12 cellular contexts compared by ENCODE assay signal in the genomic region with DNA sequence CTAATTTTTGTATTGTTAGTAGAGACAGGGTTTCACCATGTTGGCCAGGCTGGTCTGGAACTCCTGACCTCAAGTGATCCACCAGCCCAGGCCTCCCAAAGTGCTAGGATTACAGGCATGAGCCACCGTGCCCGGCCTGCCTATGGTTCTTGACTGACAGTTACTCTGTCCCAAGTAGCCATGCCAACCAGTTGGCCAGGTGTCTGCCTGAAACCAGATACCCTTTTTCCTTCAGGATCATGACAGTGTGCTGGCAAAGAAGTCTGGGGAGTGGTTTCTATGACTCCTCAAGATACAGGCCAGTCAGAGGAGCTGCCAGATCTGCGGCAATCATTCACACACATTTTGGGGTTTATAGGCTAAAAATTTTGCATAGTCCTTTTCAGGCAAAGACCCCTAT.
"Had no signal": no experiment of that assay in that cellular context is flagged by ENCODE, and none has a peak within 500 bp of the region (broad histone marks: within the 10 kb centered on the region; RNA-seq: fewer than 3 reads in every experiment).

No MANE protein-coding gene starts in this region.

- H3K9me3 ChIP-seq: right lobe of liver, transverse colon had no signal

- ATAC-seq: activated CD4-positive, CD25-positive, alpha-beta regulatory T cell treated with anti-CD3 and anti-CD28 coated beads, Interleukin-2, amount 50 U/mL, for 24 hours; right lobe of liver; stimulated activated naive CD8-positive, alpha-beta T cell treated with anti-CD3 and anti-CD28 coated beads, Interleukin-15, Interleukin-2, amounts not matched to agents 100 U/mL and 50 U/mL, for 24 hours had no signal

- H3K36me3 ChIP-seq: right lobe of liver, transverse colon had no signal

- H3K27ac ChIP-seq: right lobe of liver, transverse colon had no signal

- DNase-seq: activated CD4-positive, alpha-beta T cell treated with anti-CD3 and anti-CD28 coated beads, Interleukin-2, amount 50 U/mL, for 1 hour; activated CD8-positive, alpha-beta memory T cell treated with anti-CD3 and anti-CD28 coated beads for 24 hours; activated naive CD8-positive, alpha-beta T cell treated with anti-CD3 and anti-CD28 coated beads for 36 hours; amygdala; cerebellar nuclear complex; effector CD8-positive, alpha-beta T cell; foreskin fibroblast; midbrain; right lobe of liver; stimulated activated naive CD8-positive, alpha-beta T cell treated with anti-CD3 and anti-CD28 coated beads, Interleukin-15, Interleukin-2, amounts not matched to agents 100 U/mL and 50 U/mL, for 24 hours; transverse colon had no signal

- H3K27me3 ChIP-seq: right lobe of liver, transverse colon had no signal

- H3K4me3 ChIP-seq: right lobe of liver, transverse colon had no signal
